Comparison of ENCODE assay signal across 8 cellular contexts in the genomic region with DNA sequence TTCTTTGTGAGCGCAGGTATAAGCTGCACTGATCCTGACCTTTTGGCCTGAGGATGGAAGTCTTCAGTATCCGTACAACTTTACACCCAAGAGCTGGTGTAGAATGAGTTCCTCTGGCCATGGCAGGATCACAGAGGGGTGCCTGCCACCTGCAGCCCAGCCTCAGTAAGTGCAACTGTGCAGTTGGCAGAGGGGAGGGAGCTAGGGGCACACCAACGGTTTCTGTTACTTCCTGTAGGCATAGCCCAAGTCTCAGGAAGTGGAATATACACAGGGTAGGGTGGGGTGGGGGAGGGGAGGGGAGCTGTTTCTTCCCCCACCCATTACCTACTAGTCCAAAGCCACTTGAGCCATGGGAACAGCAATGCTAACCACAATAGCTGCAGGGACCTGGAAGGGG.
DNase-seq lines count a peak whose midpoint lies in the region; ATAC-seq and TF ChIP-seq lines count a peak whose summit lies in the region.

No MANE protein-coding gene starts in this region.

- TF ChIP-seq CTCF in GM10266 (IDR thresholded peaks at IDR 0.05; ENCODE audit: control insufficient read depth, insufficient read depth, low read depth, missing control alignments), result peak; percentile 10
- no peak for TF ChIP-seq CTCF in WTC11 (IDR thresholded peaks at IDR 0.05)
- TF ChIP-seq CTCF in esophagus squamous epithelium (IDR thresholded peaks at IDR 0.05), result peak in 5 of 6 experiments; percentile 36 to 61 (median 48)

- H2AFZ ChIP-seq in Karpas-422 (ENCODE audit: low read length), result no peak overlapping the region

- whole genome bisulfite sequencing in esophagus squamous epithelium, 2 donors, result 37 to 53% methylated on average over 2 of the region's 3 CpGs

- H4K20me1 ChIP-seq in Karpas-422 (ENCODE audit: insufficient read depth, low read depth, low read length), result no peaks in the 10 kb centered on the region

- no peak for TF ChIP-seq POLR2A in esophagus squamous epithelium (IDR thresholded peaks at IDR 0.05)

- no peaks in the 10 kb centered on the region for H3K9me3 Mint-ChIP-seq in WTC11

- ATAC-seq in WTC11 (peak; percentile 88), GM19328 (IDR thresholded peaks at IDR 0.05; ENCODE audit: unreplicated experiment) (no peak)

- H3K27ac ChIP-seq in Karpas-422 (ENCODE audit: low read length) (no peak overlapping the region), esophagus squamous epithelium (no peak overlapping the region)

- no peak overlapping the region for H3K4me2 ChIP-seq in Karpas-422 (ENCODE audit: low read depth, low read length, poor library complexity, severe bottlenecking)

- CTCF ChIA-PET in WTC11 (lab: Charles Lee), result interaction anchor here (0.6 to 1.1 kb wide), 13 partner anchors 11 to 818 kb away, joined by 3 to 7 read pairs (median 4); no protein-coding TSS in a partner anchor

- H3K27me3 Mint-ChIP-seq in WTC11 (ENCODE audit: low read depth), result no peaks in the 10 kb centered on the region

- H3K27me3 ChIP-seq in Karpas-422 (ENCODE audit: low read length) (no peaks in the 10 kb centered on the region), esophagus squamous epithelium (no peaks in the 10 kb centered on the region)

- H3K9me3 ChIP-seq in Karpas-422 (ENCODE audit: low read length), result no peaks in the 10 kb centered on the region
- H3K9me3 ChIP-seq in esophagus squamous epithelium, result no peaks in the 10 kb centered on the region

- no peaks in the 10 kb centered on the region for H3K4me1 Mint-ChIP-seq in WTC11

- POLR2A ChIA-PET in WTC11 (lab: Charles Lee), result no interaction called here

- H3K9ac ChIP-seq in Karpas-422 (ENCODE audit: low read length), result no peak overlapping the region

- H3K27ac Mint-ChIP-seq in WTC11, result no peak overlapping the region

- H3K4me1 ChIP-seq in Karpas-422 (ENCODE audit: low read length), result no peaks in the 10 kb centered on the region
- no peaks in the 10 kb centered on the region for H3K4me1 ChIP-seq in esophagus squamous epithelium

- intact Hi-C loops in esophagus squamous epithelium (cut with DNase I), result no loop called here

- DNase-seq in 8988T, result peak; percentile 42
- no peak for DNase-seq in GM10266 (ENCODE audit: extremely low spot score)
- DNase-seq in Karpas-422, result peak; percentile 72
- DNase-seq in WTC11 (ENCODE audit: low spot score), result peak; percentile 36
- no peak for DNase-seq in esophagus squamous epithelium (lab: John Stamatoyannopoulos, UW)
- DNase-seq in non-pigmented ciliary epithelial cell (ENCODE audit: low read depth), result peak; percentile 1
- no peak for DNase-seq in T1000 (lab: John Stamatoyannopoulos, UW)

- H3K79me2 ChIP-seq in Karpas-422 (ENCODE audit: low read length), result no peaks in the 10 kb centered on the region

- H3K4me3 ChIP-seq in Karpas-422 (ENCODE audit: low read length), result no peak overlapping the region
- H3K4me3 ChIP-seq in esophagus squamous epithelium, result no peak overlapping the region

- H3K9me2 ChIP-seq in Karpas-422 (replicated peaks; ENCODE audit: insufficient read depth, low read length), result no peaks in the 10 kb centered on the region

- H3K36me3 ChIP-seq in Karpas-422 (ENCODE audit: insufficient read depth, low read length) (no peaks in the 10 kb centered on the region), esophagus squamous epithelium (no peaks in the 10 kb centered on the region)

- H3K4me3 Mint-ChIP-seq in WTC11, result no peak overlapping the region

- no peaks in the 10 kb centered on the region for H3K36me3 Mint-ChIP-seq in WTC11

TF ChIP-seq in WTC11, 78 proteins besides CTCF, POLR2A, EP300 and RAD21 (continues in another document):
- TF ChIP-seq, protein P1, sequence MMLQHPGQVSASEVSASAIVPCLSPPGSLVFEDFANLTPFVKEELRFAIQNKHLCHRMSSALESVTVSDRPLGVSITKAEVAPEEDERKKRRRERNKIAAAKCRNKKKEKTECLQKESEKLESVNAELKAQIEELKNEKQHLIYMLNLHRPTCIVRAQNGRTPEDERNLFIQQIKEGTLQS (CRISPR knock-in tag; conservative IDR thresholded peaks at IDR 0.05), result no peak
- TF ChIP-seq, protein P2, sequence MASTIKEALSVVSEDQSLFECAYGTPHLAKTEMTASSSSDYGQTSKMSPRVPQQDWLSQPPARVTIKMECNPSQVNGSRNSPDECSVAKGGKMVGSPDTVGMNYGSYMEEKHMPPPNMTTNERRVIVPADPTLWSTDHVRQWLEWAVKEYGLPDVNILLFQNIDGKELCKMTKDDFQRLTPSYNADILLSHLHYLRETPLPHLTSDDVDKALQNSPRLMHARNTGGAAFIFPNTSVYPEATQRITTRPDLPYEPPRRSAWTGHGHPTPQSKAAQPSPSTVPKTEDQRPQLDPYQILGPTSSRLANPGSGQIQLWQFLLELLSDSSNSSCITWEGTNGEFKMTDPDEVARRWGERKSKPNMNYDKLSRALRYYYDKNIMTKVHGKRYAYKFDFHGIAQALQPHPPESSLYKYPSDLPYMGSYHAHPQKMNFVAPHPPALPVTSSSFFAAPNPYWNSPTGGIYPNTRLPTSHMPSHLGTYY (CRISPR knock-in tag; IDR thresholded peaks at IDR 0.05), result no peak
- TF ChIP-seq ZNF263 (CRISPR knock-in tag; IDR thresholded peaks at IDR 0.05; ENCODE audit: low read depth) (no peak), HMGA2 (CRISPR knock-in tag; IDR thresholded peaks at IDR 0.05) (no peak), TEAD1 (CRISPR knock-in tag; IDR thresholded peaks at IDR 0.05) (no peak), CREM (CRISPR knock-in tag; IDR thresholded peaks at IDR 0.05) (no peak), PRRX2 (CRISPR knock-in tag; IDR thresholded peaks at IDR 0.05) (no peak), IRF2 (CRISPR knock-in tag; IDR thresholded peaks at IDR 0.05; ENCODE audit: borderline replicate concordance, low read depth) (no peak), TCF7 (CRISPR knock-in tag; IDR thresholded peaks at IDR 0.05; ENCODE audit: low read depth) (no peak), ZNF219 (CRISPR knock-in tag; IDR thresholded peaks at IDR 0.05; ENCODE audit: borderline replicate concordance) (no peak), NR3C1 (CRISPR knock-in tag; conservative IDR thresholded peaks at IDR 0.05; ENCODE audit: low read depth) (no peak), GRHL2 (CRISPR knock-in tag; IDR thresholded peaks at IDR 0.05; ENCODE audit: insufficient replicate concordance, severe bottlenecking) (no peak), MXD4 (CRISPR knock-in tag; IDR thresholded peaks at IDR 0.05; ENCODE audit: borderline replicate concordance) (no peak)
- TF ChIP-seq, protein P3, sequence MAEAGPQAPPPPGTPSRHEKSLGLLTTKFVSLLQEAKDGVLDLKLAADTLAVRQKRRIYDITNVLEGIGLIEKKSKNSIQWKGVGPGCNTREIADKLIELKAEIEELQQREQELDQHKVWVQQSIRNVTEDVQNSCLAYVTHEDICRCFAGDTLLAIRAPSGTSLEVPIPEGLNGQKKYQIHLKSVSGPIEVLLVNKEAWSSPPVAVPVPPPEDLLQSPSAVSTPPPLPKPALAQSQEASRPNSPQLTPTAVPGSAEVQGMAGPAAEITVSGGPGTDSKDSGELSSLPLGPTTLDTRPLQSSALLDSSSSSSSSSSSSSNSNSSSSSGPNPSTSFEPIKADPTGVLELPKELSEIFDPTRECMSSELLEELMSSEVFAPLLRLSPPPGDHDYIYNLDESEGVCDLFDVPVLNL (CRISPR knock-in tag; IDR thresholded peaks at IDR 0.05; ENCODE audit: borderline replicate concordance, low read depth), result no peak
- TF ChIP-seq, protein P4, sequence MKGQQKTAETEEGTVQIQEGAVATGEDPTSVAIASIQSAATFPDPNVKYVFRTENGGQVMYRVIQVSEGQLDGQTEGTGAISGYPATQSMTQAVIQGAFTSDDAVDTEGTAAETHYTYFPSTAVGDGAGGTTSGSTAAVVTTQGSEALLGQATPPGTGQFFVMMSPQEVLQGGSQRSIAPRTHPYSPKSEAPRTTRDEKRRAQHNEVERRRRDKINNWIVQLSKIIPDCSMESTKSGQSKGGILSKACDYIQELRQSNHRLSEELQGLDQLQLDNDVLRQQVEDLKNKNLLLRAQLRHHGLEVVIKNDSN (CRISPR knock-in tag; IDR thresholded peaks at IDR 0.05), result no peak
- TF ChIP-seq, protein P5, sequence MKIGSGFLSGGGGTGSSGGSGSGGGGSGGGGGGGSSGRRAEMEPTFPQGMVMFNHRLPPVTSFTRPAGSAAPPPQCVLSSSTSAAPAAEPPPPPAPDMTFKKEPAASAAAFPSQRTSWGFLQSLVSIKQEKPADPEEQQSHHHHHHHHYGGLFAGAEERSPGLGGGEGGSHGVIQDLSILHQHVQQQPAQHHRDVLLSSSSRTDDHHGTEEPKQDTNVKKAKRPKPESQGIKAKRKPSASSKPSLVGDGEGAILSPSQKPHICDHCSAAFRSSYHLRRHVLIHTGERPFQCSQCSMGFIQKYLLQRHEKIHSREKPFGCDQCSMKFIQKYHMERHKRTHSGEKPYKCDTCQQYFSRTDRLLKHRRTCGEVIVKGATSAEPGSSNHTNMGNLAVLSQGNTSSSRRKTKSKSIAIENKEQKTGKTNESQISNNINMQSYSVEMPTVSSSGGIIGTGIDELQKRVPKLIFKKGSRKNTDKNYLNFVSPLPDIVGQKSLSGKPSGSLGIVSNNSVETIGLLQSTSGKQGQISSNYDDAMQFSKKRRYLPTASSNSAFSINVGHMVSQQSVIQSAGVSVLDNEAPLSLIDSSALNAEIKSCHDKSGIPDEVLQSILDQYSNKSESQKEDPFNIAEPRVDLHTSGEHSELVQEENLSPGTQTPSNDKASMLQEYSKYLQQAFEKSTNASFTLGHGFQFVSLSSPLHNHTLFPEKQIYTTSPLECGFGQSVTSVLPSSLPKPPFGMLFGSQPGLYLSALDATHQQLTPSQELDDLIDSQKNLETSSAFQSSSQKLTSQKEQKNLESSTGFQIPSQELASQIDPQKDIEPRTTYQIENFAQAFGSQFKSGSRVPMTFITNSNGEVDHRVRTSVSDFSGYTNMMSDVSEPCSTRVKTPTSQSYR (CRISPR knock-in tag; IDR thresholded peaks at IDR 0.05), result no peak
- TF ChIP-seq, protein P6, sequence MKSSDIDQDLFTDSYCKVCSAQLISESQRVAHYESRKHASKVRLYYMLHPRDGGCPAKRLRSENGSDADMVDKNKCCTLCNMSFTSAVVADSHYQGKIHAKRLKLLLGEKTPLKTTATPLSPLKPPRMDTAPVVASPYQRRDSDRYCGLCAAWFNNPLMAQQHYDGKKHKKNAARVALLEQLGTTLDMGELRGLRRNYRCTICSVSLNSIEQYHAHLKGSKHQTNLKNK (CRISPR knock-in tag; IDR thresholded peaks at IDR 0.05), result no peak

Comparison
In these comparisons a context has a peak if more than half of its experiments do, and no peak if none do; other contexts are left out.
1. DNase-seq: peak in 8988T (single experiment), Karpas-422 (single experiment), WTC11 (single experiment) and non-pigmented ciliary epithelial cell (single experiment); none in GM10266 (single experiment), esophagus squamous epithelium (single experiment) and T1000 (single experiment).